In genomic region chr12:64205542-64205941, GRCh38 we compare ENCODE assay signal across 39 cellular contexts.
"Had no signal": no experiment of that assay in that cellular context is flagged by ENCODE, and none has a peak within 500 bp of the region (broad histone marks: within the 10 kb centered on the region; RNA-seq: fewer than 3 reads in every experiment).

No MANE protein-coding gene starts in this region.

- H3K36me3 ChIP-seq: adrenal gland, brain microvascular endothelial cell, breast epithelium, cardiac muscle cell had no signal

- DNase-seq: activated effector memory CD4-positive, alpha-beta T cell treated with anti-CD3 and anti-CD28 coated beads, Interleukin-2, amount 50 U/mL, for 16 hours; activated effector memory CD4-positive, alpha-beta T cell treated with Interleukin-2 at 50 U/mL for 16 hours; activated gamma-delta T cell; activated gamma-delta T cell treated with Interleukin-2 at 50 U/mL for 16 hours; activated naive CD4-positive, alpha-beta T cell; activated naive CD4-positive, alpha-beta T cell treated with anti-CD3 and anti-CD28 coated beads for 36 hours; activated naive CD4-positive, alpha-beta T cell treated with anti-CD3 and anti-CD28 coated beads, Interleukin-2, amount 10 ng/mL, durations not matched to agents 7 days and 5 days; activated naive CD4-positive, alpha-beta T cell treated with anti-CD3 and anti-CD28 coated beads, Interleukin-2, amount 50 U/mL, for 16 hours; activated naive CD4-positive, alpha-beta T cell treated with Interleukin-2 at 50 U/mL for 16 hours; activated naive CD8-positive, alpha-beta T cell treated with anti-CD3 and anti-CD28 coated beads for 36 hours; activated naive CD8-positive, alpha-beta T cell treated with anti-CD3 and anti-CD28 coated beads, Interleukin-2, amount 10 ng/mL, durations not matched to agents 7 days and 5 days; activated naive CD8-positive, alpha-beta T cell treated with anti-CD3 and anti-CD28 coated beads, Interleukin-2, amount 50 U/mL, for 24 hours; activated T-cell treated with anti-CD3 and anti-CD28 coated beads, Interleukin-2, amount 50 U/mL, for 1 hour; activated T-cell treated with anti-CD3 and anti-CD28 coated beads, Interleukin-2, amount 50 U/mL, for 24 hours; activated T-cell treated with anti-CD3 and anti-CD28 coated beads, Interleukin-2, amount 50 U/mL, for 4 hours; activated T-cell treated with anti-CD3 and anti-CD28 coated beads, Interleukin-2, amount 50 U/mL, for 48 hours; activated T-cell treated with anti-CD3 and anti-CD28 coated beads, Interleukin-2, amount 50 U/mL, for 72 hours; adrenal gland; amniotic stem cell; amygdala; anterior cingulate cortex; aorta; body of pancreas; brain microvascular endothelial cell; central memory CD4-positive, alpha-beta T cell; cerebellar nuclear complex had no signal

- H3K4me1 ChIP-seq: adrenal gland, ascending aorta, body of pancreas, breast epithelium had no signal

- H3K27ac ChIP-seq: adrenal gland, ascending aorta, body of pancreas, brain microvascular endothelial cell, breast epithelium, cardiac muscle cell had no signal

- H3K27me3 Mint-ChIP-seq: activated naive CD4-positive, alpha-beta T cell treated with anti-CD3 and anti-CD28 coated beads, Interleukin-2, amount 10 ng/mL, durations not matched to agents 7 days and 5 days; activated naive CD4-positive, alpha-beta T cell treated with anti-CD3 and anti-CD28 coated beads, Interleukin-2, amount 50 U/mL, for 24 hours; activated naive CD8-positive, alpha-beta T cell; activated naive CD8-positive, alpha-beta T cell treated with anti-CD3 and anti-CD28 coated beads for 36 hours; activated naive CD8-positive, alpha-beta T cell treated with anti-CD3 and anti-CD28 coated beads, Interleukin-2, amount 10 ng/mL, durations not matched to agents 7 days and 5 days; activated naive CD8-positive, alpha-beta T cell treated with anti-CD3 and anti-CD28 coated beads, Interleukin-2, amount 50 U/mL, for 24 hours; activated T-cell treated with anti-CD3 and anti-CD28 coated beads, Interleukin-2, amount 50 U/mL, for 24 hours; activated T-helper 17 cell treated with anti-CD3 and anti-CD28 coated beads, Interleukin-2, amount 50 U/mL, for 72 hours; brain; central memory CD8-positive, alpha-beta T cell had no signal

- FAIRE-seq: astrocyte, bronchial epithelial cell had no signal

- H3K27me3 ChIP-seq: adrenal gland, ascending aorta, body of pancreas, brain microvascular endothelial cell, breast epithelium, cardiac muscle cell had no signal

- H3K9me3 ChIP-seq: adrenal gland, ascending aorta, body of pancreas, breast epithelium had no signal

- ATAC-seq: activated naive CD4-positive, alpha-beta T cell treated with anti-CD3 and anti-CD28 coated beads, Interleukin-2, amount 50 U/mL, for 72 hours; activated naive CD8-positive, alpha-beta T cell treated with anti-CD3 and anti-CD28 coated beads, Interleukin-2, amount 50 U/mL, for 24 hours; activated T-cell treated with anti-CD3 and anti-CD28 coated beads, Interleukin-2, amount 50 U/mL, for 4 hours; activated T-cell treated with anti-CD3 and anti-CD28 coated beads, Interleukin-2, amount 50 U/mL, for 72 hours; activated T-helper 17 cell treated with anti-CD3 and anti-CD28 coated beads, Interleukin-2, amount 50 U/mL, for 72 hours; body of pancreas had no signal

- H3K4me3 Mint-ChIP-seq: activated naive CD4-positive, alpha-beta T cell treated with anti-CD3 and anti-CD28 coated beads for 36 hours; activated naive CD4-positive, alpha-beta T cell treated with anti-CD3 and anti-CD28 coated beads, Interleukin-2, amount 10 ng/mL, durations not matched to agents 7 days and 5 days; activated naive CD4-positive, alpha-beta T cell treated with anti-CD3 and anti-CD28 coated beads, Interleukin-2, amount 50 U/mL, for 24 hours; activated naive CD8-positive, alpha-beta T cell; activated naive CD8-positive, alpha-beta T cell treated with anti-CD3 and anti-CD28 coated beads for 36 hours; activated naive CD8-positive, alpha-beta T cell treated with anti-CD3 and anti-CD28 coated beads, Interleukin-2, amount 10 ng/mL, durations not matched to agents 7 days and 5 days; activated naive CD8-positive, alpha-beta T cell treated with anti-CD3 and anti-CD28 coated beads, Interleukin-2, amount 50 U/mL, for 24 hours; activated T-cell treated with anti-CD3 and anti-CD28 coated beads, Interleukin-2, amount 50 U/mL, for 24 hours; activated T-cell treated with anti-CD3 and anti-CD28 coated beads, Interleukin-2, amount 50 U/mL, for 4 hours; activated T-cell treated with anti-CD3 and anti-CD28 coated beads, Interleukin-2, amount 50 U/mL, for 72 hours; activated T-helper 1 cell treated with anti-CD3 and anti-CD28 coated beads, Interleukin-12 subunit alpha, Interleukin-12 subunit beta, Interleukin-2, Interleukin-4 antibody, amounts not matched to agents 30 ng/mL and 10 ng/mL and 1 ng/mL, durations not matched to agents 14 hours and 24 hours and 36 hours; activated T-helper 17 cell treated with anti-CD3 and anti-CD28 coated beads, Interleukin-2, amount 50 U/mL, for 72 hours; brain; central memory CD8-positive, alpha-beta T cell had no signal

- H3K9me3 Mint-ChIP-seq: activated naive CD4-positive, alpha-beta T cell treated with anti-CD3 and anti-CD28 coated beads, Interleukin-2, amount 10 ng/mL, durations not matched to agents 7 days and 5 days; activated naive CD4-positive, alpha-beta T cell treated with anti-CD3 and anti-CD28 coated beads, Interleukin-2, amount 50 U/mL, for 24 hours; activated naive CD4-positive, alpha-beta T cell treated with anti-CD3 and anti-CD28 coated beads, Interleukin-2, amount 50 U/mL, for 72 hours; activated naive CD8-positive, alpha-beta T cell treated with anti-CD3 and anti-CD28 coated beads for 36 hours; activated naive CD8-positive, alpha-beta T cell treated with anti-CD3 and anti-CD28 coated beads, Interleukin-2, amount 10 ng/mL, durations not matched to agents 7 days and 5 days; activated T-cell treated with anti-CD3 and anti-CD28 coated beads, Interleukin-2, amount 50 U/mL, for 24 hours; activated T-cell treated with anti-CD3 and anti-CD28 coated beads, Interleukin-2, amount 50 U/mL, for 4 hours; activated T-cell treated with anti-CD3 and anti-CD28 coated beads, Interleukin-2, amount 50 U/mL, for 72 hours; activated T-helper 1 cell treated with anti-CD3 and anti-CD28 coated beads, Interleukin-12 subunit alpha, Interleukin-12 subunit beta, Interleukin-2, Interleukin-4 antibody, amounts not matched to agents 30 ng/mL and 10 ng/mL and 1 ng/mL, durations not matched to agents 14 hours and 24 hours and 36 hours; activated T-helper 17 cell treated with anti-CD3 and anti-CD28 coated beads, Interleukin-2, amount 50 U/mL, for 72 hours; central memory CD8-positive, alpha-beta T cell had no signal

- H3K4me3 ChIP-seq: adrenal gland, ascending aorta, body of pancreas, breast epithelium, cardiac muscle cell had no signal

- H3K4me1 Mint-ChIP-seq: activated naive CD4-positive, alpha-beta T cell treated with anti-CD3 and anti-CD28 coated beads, Interleukin-2, amount 10 ng/mL, durations not matched to agents 7 days and 5 days; activated naive CD4-positive, alpha-beta T cell treated with anti-CD3 and anti-CD28 coated beads, Interleukin-2, amount 50 U/mL, for 24 hours; activated naive CD8-positive, alpha-beta T cell treated with anti-CD3 and anti-CD28 coated beads, Interleukin-2, amount 10 ng/mL, durations not matched to agents 7 days and 5 days; activated T-helper 17 cell treated with anti-CD3 and anti-CD28 coated beads, Interleukin-2, amount 50 U/mL, for 72 hours; central memory CD8-positive, alpha-beta T cell had no signal

- H3K27ac Mint-ChIP-seq: activated naive CD4-positive, alpha-beta T cell treated with anti-CD3 and anti-CD28 coated beads for 36 hours; activated naive CD4-positive, alpha-beta T cell treated with anti-CD3 and anti-CD28 coated beads, Interleukin-2, amount 10 ng/mL, durations not matched to agents 7 days and 5 days; activated naive CD4-positive, alpha-beta T cell treated with anti-CD3 and anti-CD28 coated beads, Interleukin-2, amount 50 U/mL, for 24 hours; activated naive CD4-positive, alpha-beta T cell treated with anti-CD3 and anti-CD28 coated beads, Interleukin-2, amount 50 U/mL, for 72 hours; activated naive CD8-positive, alpha-beta T cell; activated naive CD8-positive, alpha-beta T cell treated with anti-CD3 and anti-CD28 coated beads for 36 hours; activated naive CD8-positive, alpha-beta T cell treated with anti-CD3 and anti-CD28 coated beads, Interleukin-2, amount 10 ng/mL, durations not matched to agents 7 days and 5 days; activated naive CD8-positive, alpha-beta T cell treated with anti-CD3 and anti-CD28 coated beads, Interleukin-2, amount 50 U/mL, for 24 hours; activated T-cell treated with anti-CD3 and anti-CD28 coated beads, Interleukin-2, amount 50 U/mL, for 24 hours; activated T-cell treated with anti-CD3 and anti-CD28 coated beads, Interleukin-2, amount 50 U/mL, for 72 hours; activated T-helper 1 cell treated with anti-CD3 and anti-CD28 coated beads, Interleukin-12 subunit alpha, Interleukin-12 subunit beta, Interleukin-2, Interleukin-4 antibody, amounts not matched to agents 30 ng/mL and 10 ng/mL and 1 ng/mL, durations not matched to agents 14 hours and 24 hours and 36 hours; activated T-helper 17 cell treated with anti-CD3 and anti-CD28 coated beads, Interleukin-2, amount 50 U/mL, for 72 hours; activated T-helper 2 cell treated with anti-CD3 and anti-CD28 coated beads, Interferon-gamma antibody, Interleukin-2, Interleukin-4, amounts not matched to agents 10 μg/mL and 5 μg/mL and 100 μg/mL, durations not matched to agents 14 hours and 24 hours and 36 hours had no signal
